ENCODE assay signal across 12 cellular contexts in genomic region chr20:44083220-44083933, GRCh38.
DNase-seq lines count a peak whose midpoint lies in the region; ATAC-seq and TF ChIP-seq lines count a peak whose summit lies in the region.
"Had no signal": no experiment of that assay in that cellular context is flagged by ENCODE, and none has a peak within 500 bp of the region (broad histone marks: within the 10 kb centered on the region; RNA-seq: fewer than 3 reads in every experiment).

No MANE protein-coding gene starts in this region.

- DNase-seq in A172 (ENCODE audit: low spot score) (peak; percentile 59), HFF-Myc (ENCODE audit: extremely low read depth, low read depth) (peak; percentile 41), left cardiac atrium (peak; percentile 69)
- DNase-seq: activated T-cell treated with anti-CD3 and anti-CD28 coated beads, Interleukin-2, amount 50 U/mL, for 72 hours; KG1; tibial artery had no signal

- H3K4me3 ChIP-seq in HFF-Myc (replicated peaks; ENCODE audit: low read depth, low read length), result no peak overlapping the region
- H3K4me3 ChIP-seq: coronary artery, tibial artery had no signal

- no peak for TF ChIP-seq POLR2A in GM18505 (IDR thresholded peaks at IDR 0.05; ENCODE audit: borderline replicate concordance, extremely low read depth, insufficient read depth, insufficient read length)

- intact Hi-C loops in left cardiac atrium (cut with DNase I), result loop anchor here (5.0 kb wide), 2 partner anchors 331 to 636 kb away; no protein-coding TSS in a partner anchor

- ATAC-seq in SK-N-SH treated with all-trans-retinoic acid at 6 μM for 48 hours (peak; percentile 86), left cardiac atrium (peak; percentile 70 to 75), GM21619 (IDR thresholded peaks at IDR 0.05; ENCODE audit: unreplicated experiment) (no peak), GM19455 (IDR thresholded peaks at IDR 0.05; ENCODE audit: unreplicated experiment) (no peak), GM18505 (IDR thresholded peaks at IDR 0.05; ENCODE audit: unreplicated experiment) (no peak), HG03439 (IDR thresholded peaks at IDR 0.05; ENCODE audit: unreplicated experiment) (no peak)
- ATAC-seq: activated T-cell treated with anti-CD3 and anti-CD28 coated beads, Interleukin-2, amount 50 U/mL, for 72 hours had no signal

- no peak for TF ChIP-seq CTCF in HFF-Myc (IDR thresholded peaks at IDR 0.05; ENCODE audit: low read depth, low read length, missing control alignments)

TF ChIP-seq in SK-N-SH treated with all-trans-retinoic acid at 6 μM for 48 hours, 23 proteins besides CTCF, POLR2A, EP300 and RAD21:
- TF ChIP-seq ZFP30 (CRISPR knock-in tag; IDR thresholded peaks at IDR 0.05) (no peak), OSR1 (CRISPR knock-in tag; IDR thresholded peaks at IDR 0.05) (no peak), TOX (CRISPR knock-in tag; IDR thresholded peaks at IDR 0.05; ENCODE audit: borderline replicate concordance) (no peak), TCF4 (CRISPR knock-in tag; IDR thresholded peaks at IDR 0.05; ENCODE audit: borderline replicate concordance) (peak; percentile 55), CREB5 (CRISPR knock-in tag; IDR thresholded peaks at IDR 0.05; ENCODE audit: low read depth) (no peak), ZNF70 (CRISPR knock-in tag; IDR thresholded peaks at IDR 0.05) (no peak), SNAI2 (CRISPR knock-in tag; IDR thresholded peaks at IDR 0.05) (no peak)
- TF ChIP-seq, protein P1, sequence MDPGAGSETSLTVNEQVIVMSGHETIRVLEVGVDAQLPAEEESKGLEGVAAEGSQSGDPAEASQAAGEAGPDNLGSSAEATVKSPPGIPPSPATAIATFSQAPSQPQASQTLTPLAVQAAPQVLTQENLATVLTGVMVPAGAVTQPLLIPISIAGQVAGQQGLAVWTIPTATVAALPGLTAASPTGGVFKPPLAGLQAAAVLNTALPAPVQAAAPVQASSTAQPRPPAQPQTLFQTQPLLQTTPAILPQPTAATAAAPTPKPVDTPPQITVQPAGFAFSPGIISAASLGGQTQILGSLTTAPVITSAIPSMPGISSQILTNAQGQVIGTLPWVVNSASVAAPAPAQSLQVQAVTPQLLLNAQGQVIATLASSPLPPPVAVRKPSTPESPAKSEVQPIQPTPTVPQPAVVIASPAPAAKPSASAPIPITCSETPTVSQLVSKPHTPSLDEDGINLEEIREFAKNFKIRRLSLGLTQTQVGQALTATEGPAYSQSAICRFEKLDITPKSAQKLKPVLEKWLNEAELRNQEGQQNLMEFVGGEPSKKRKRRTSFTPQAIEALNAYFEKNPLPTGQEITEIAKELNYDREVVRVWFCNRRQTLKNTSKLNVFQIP (CRISPR knock-in tag; IDR thresholded peaks at IDR 0.05; ENCODE audit: borderline replicate concordance, low read depth), result no peak

Comparison
In these comparisons a context has a peak if more than half of its experiments do, and no peak if none do; other contexts are left out.
1. ATAC-seq: peak in SK-N-SH treated with all-trans-retinoic acid at 6 μM for 48 hours (single experiment) and left cardiac atrium (2 of 2); none in GM21619 (single experiment), GM19455 (single experiment), GM18505 (single experiment) and HG03439 (single experiment).
2. Peak in every context shown above with its lines, with median percentiles within 50 percentile points of each other: DNase-seq.